In the genomic region with DNA sequence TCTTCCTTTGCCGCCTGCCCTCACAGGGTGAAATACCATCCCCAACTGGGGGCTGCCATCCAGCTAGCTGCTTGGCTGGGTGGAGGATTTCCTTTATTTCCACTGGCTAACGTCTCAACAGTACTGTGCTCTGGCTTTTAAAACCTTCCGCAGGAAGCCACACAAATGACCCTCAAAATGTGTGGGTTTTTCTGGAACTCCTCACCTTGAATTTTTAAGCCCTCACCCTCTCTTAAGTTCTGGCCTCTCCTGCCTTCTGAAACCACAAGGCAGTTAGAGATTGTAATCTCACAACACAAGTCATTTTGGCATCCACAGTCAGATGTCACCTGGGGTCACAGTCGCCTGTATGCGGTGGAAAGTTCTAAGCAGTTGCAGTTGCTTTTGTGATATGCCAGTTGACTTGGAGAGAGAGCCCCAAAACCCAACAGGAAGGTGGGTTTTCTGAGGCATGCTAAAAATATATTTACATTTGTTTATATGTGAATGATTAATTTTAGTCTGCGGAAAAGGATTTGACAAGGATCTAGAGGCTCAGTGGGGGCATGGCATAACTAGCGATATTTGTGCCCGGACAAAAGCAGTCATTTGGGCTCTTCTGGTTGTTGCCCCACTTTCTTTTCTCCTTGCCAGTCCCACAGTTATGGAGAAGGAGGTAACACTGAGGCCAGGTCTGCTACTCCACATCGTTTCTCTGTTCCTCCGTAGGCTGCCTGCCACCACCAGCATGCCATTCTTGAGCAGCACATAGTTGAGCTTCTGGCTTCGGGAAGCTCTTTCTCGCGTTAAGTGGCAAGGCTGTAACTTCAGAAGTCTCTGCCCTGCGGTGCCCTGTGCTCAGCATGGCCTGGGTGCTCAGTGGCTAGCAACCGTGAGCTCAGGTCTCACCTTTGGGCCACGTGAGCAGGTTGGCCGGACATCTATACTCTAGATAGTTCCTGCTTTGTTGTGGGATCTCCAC, we compare ENCODE assay signal across 9 cellular contexts.
DNase-seq lines count a peak whose midpoint lies in the region; ATAC-seq and TF ChIP-seq lines count a peak whose summit lies in the region.
"Had no signal": no experiment of that assay in that cellular context is flagged by ENCODE, and none has a peak within 500 bp of the region (broad histone marks: within the 10 kb centered on the region; RNA-seq: fewer than 3 reads in every experiment).

No MANE protein-coding gene starts in this region.

- H3K36me3 Mint-ChIP-seq in activated CD8-positive, alpha-beta T cell treated with anti-CD3 and anti-CD28 coated beads, Interleukin-2, amount 10 ng/mL, durations not matched to agents 7 days and 5 days (ENCODE audit: low read depth): peaks cover 14% of the 10 kb centered on the region
- H3K36me3 Mint-ChIP-seq in natural killer cell: no peaks in the 10 kb centered on the region

- no peak overlapping the region for H2AFZ ChIP-seq in smooth muscle cell (ENCODE audit: low read depth)

- no peak overlapping the region for H3K9ac ChIP-seq in smooth muscle cell (ENCODE audit: low read depth)

- H3K4me1 Mint-ChIP-seq in activated CD8-positive, alpha-beta T cell treated with anti-CD3 and anti-CD28 coated beads, Interleukin-2, amount 10 ng/mL, durations not matched to agents 7 days and 5 days (ENCODE audit: low read depth): peaks cover 80% of the 10 kb centered on the region
- peaks cover 56 to 67% of the 10 kb centered on the region in 2 donors for H3K4me1 Mint-ChIP-seq in natural killer cell

- H3K9me3 ChIP-seq in smooth muscle cell (replicated peaks; ENCODE audit: low read depth): peaks cover under 1% of the 10 kb centered on the region

- peaks cover 15% of the 10 kb centered on the region for H3K4me1 ChIP-seq in smooth muscle cell (ENCODE audit: low read depth)

- H3K79me2 ChIP-seq in smooth muscle cell (ENCODE audit: low read depth): no peaks in the 10 kb centered on the region

- peak overlapping the region; percentile 55 for H3K4me3 Mint-ChIP-seq in activated CD8-positive, alpha-beta T cell treated with anti-CD3 and anti-CD28 coated beads, Interleukin-2, amount 10 ng/mL, durations not matched to agents 7 days and 5 days
- peak overlapping the region; percentile 73 for H3K4me3 Mint-ChIP-seq in natural killer cell

- CTCF ChIA-PET in activated CD8-positive, alpha-beta T cell treated with anti-CD3 and anti-CD28 coated beads, Interleukin-2, amount 10 ng/mL, durations not matched to agents 7 days and 5 days (lab: Charles Lee): interaction anchor here (0.6 to 3.5 kb wide), 5 partner anchors 11 to 259 kb away, joined by 3 to 8 read pairs (median 3); no protein-coding TSS in a partner anchor

- H3K27ac ChIP-seq in smooth muscle cell (ENCODE audit: low read depth): no peak overlapping the region

- TF ChIP-seq CTCF in natural killer cell (IDR thresholded peaks at IDR 0.05) (no peak), smooth muscle cell (IDR thresholded peaks at IDR 0.05; ENCODE audit: borderline replicate concordance, insufficient read depth, poor library complexity, severe bottlenecking) (no peak)

- H3K27me3 Mint-ChIP-seq in activated CD8-positive, alpha-beta T cell treated with anti-CD3 and anti-CD28 coated beads, Interleukin-2, amount 10 ng/mL, durations not matched to agents 7 days and 5 days (ENCODE audit: low read depth): no peaks in the 10 kb centered on the region
- peaks cover 0 to 3% of the 10 kb centered on the region in 2 donors for H3K27me3 Mint-ChIP-seq in natural killer cell (ENCODE audit: low read depth in 2 of 2)

- H3K27ac Mint-ChIP-seq in activated CD8-positive, alpha-beta T cell treated with anti-CD3 and anti-CD28 coated beads, Interleukin-2, amount 10 ng/mL, durations not matched to agents 7 days and 5 days: peak overlapping the region; percentile 84
- H3K27ac Mint-ChIP-seq in natural killer cell: peak overlapping the region; percentile 52 to 74

- no peak overlapping the region for H3K4me3 ChIP-seq in smooth muscle cell

- POLR2A ChIA-PET in activated CD8-positive, alpha-beta T cell treated with anti-CD3 and anti-CD28 coated beads, Interleukin-2, amount 10 ng/mL, durations not matched to agents 7 days and 5 days (lab: Charles Lee): interaction anchor here (0.6 to 0.8 kb wide), 2 partner anchors 58 to 161 kb away, joined by 3 read pairs; no protein-coding TSS in a partner anchor

- no peaks in the 10 kb centered on the region for H4K20me1 ChIP-seq in smooth muscle cell (ENCODE audit: low read depth)

- no peaks in the 10 kb centered on the region for H3K27me3 ChIP-seq in smooth muscle cell (ENCODE audit: low read depth)

- peak; percentile 77 for ATAC-seq in HG03139 (IDR thresholded peaks at IDR 0.05; ENCODE audit: unreplicated experiment)
- peak; percentile 75 for ATAC-seq in activated CD8-positive, alpha-beta T cell treated with anti-CD3 and anti-CD28 coated beads, Interleukin-2, amount 10 ng/mL, durations not matched to agents 7 days and 5 days
- peak; percentile 65 to 76 (median 68) for ATAC-seq in natural killer cell
- ATAC-seq in GM19455 (IDR thresholded peaks at IDR 0.05; ENCODE audit: unreplicated experiment): no peak
- no peak for ATAC-seq in esophagus mucosa

- H3K4me2 ChIP-seq in smooth muscle cell: no peak overlapping the region

- H3K36me3 ChIP-seq in smooth muscle cell (ENCODE audit: low read depth): no peaks in the 10 kb centered on the region

- DNase-seq in DMS 273 treated with DMSO at 0.1 percent for 48 hours (lab: John Stamatoyannopoulos, UW) (peak; percentile 73), natural killer cell (no peak), NCI-H2196 treated with DMSO at 0.1 percent for 48 hours (lab: John Stamatoyannopoulos, UW; ENCODE audit: unreplicated experiment) (no peak), smooth muscle cell (lab: John Stamatoyannopoulos, UW; ENCODE audit: unreplicated experiment) (no peak)
- peak; percentile 89 for DNase-seq in activated CD8-positive, alpha-beta T cell treated with anti-CD3 and anti-CD28 coated beads, Interleukin-2, amount 10 ng/mL, durations not matched to agents 7 days and 5 days
- DNase-seq: T1000 had no signal

- H3F3A ChIP-seq in smooth muscle cell (ENCODE audit: low read depth): no peaks in the 10 kb centered on the region

- intact Hi-C loops in natural killer cell (cut with micrococcal nuclease): no loop called here

- WGBS in smooth muscle cell (ENCODE audit: low lambda C conversion rate): 84% methylated on average over 17 of the region's 17 CpGs

- peaks cover 4% of the 10 kb centered on the region for H3K9me3 Mint-ChIP-seq in activated CD8-positive, alpha-beta T cell treated with anti-CD3 and anti-CD28 coated beads, Interleukin-2, amount 10 ng/mL, durations not matched to agents 7 days and 5 days (ENCODE audit: insufficient read depth)
- peaks cover 0 to 3% of the 10 kb centered on the region in 2 donors for H3K9me3 Mint-ChIP-seq in natural killer cell

Comparison
In these comparisons a context has a peak if more than half of its experiments do, and no peak if none do; other contexts are left out.
1. DNase-seq: peak in DMS 273 treated with DMSO at 0.1 percent for 48 hours (single experiment) and activated CD8-positive, alpha-beta T cell treated with anti-CD3 and anti-CD28 coated beads, Interleukin-2, amount 10 ng/mL, durations not matched to agents 7 days and 5 days (single experiment); none in natural killer cell (single experiment), NCI-H2196 treated with DMSO at 0.1 percent for 48 hours (single experiment) and smooth muscle cell (single experiment).
2. ATAC-seq: peak in HG03139 (single experiment), activated CD8-positive, alpha-beta T cell treated with anti-CD3 and anti-CD28 coated beads, Interleukin-2, amount 10 ng/mL, durations not matched to agents 7 days and 5 days (single experiment) and natural killer cell (3 of 3); none in GM19455 (single experiment) and esophagus mucosa (single experiment).